ENCODE assay signal across 12 cellular contexts in the genomic region with DNA sequence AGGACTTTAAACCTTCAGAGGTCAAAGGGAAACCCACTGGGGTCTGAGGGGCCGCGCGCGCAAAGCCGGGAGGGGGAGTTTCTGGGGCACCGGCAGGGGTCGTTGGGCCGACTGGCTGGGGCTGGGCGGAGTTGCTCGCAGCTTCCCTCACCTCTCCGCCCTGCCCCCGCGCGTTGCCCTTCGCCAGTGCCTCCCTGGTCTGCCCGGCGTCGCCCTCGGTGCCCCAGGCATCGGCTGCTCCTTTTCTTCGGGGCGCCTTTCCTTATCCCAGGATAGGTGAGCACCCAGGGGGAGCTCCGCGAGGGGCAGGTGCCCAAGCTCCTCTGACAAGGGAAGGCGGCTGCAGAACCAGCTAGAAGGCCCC. TPM values are rescaled to one million over a fixed set of nuclear protein-coding genes. Genes with fewer than 3 reads are reported as not detected.
DNase-seq lines count a peak whose midpoint lies in the region; ATAC-seq and TF ChIP-seq lines count a peak whose summit lies in the region.
"Had no signal": no experiment of that assay in that cellular context is flagged by ENCODE, and none has a peak within 500 bp of the region (broad histone marks: within the 10 kb centered on the region; RNA-seq: fewer than 3 reads in every experiment).

No MANE protein-coding gene starts in this region.

- H4K5ac ChIP-seq in H9 (ENCODE audit: insufficient read length, low read depth, low read length): no peak overlapping the region

- H3K9ac ChIP-seq in H9 (ENCODE audit: extremely low read depth, insufficient read length, low read length): no peak overlapping the region
- no peak overlapping the region for H3K9ac ChIP-seq in colonic mucosa (ENCODE audit: low read depth in 2 of 2, low read length in 2 of 2)
- peak overlapping the region; percentile 53; the same call in 1 of the 2 replicates for H3K9ac ChIP-seq in iPS-20b (ENCODE audit: low read depth, low read length)

- H3K4me1 Mint-ChIP-seq in H9: peaks cover 9 to 19% of the 10 kb centered on the region in 2 experiments

- H3K36me3 ChIP-seq in colonic mucosa (no peaks in the 10 kb centered on the region), iPS-20b (ENCODE audit: insufficient read depth, low read depth, low read length) (no peaks in the 10 kb centered on the region), gastrocnemius medialis (no peaks in the 10 kb centered on the region)
- H3K36me3 ChIP-seq: pancreas had no signal

- ATAC-seq in gastrocnemius medialis: no peak
- ATAC-seq in activated naive CD4-positive, alpha-beta T cell treated with anti-CD3 and anti-CD28 coated beads, Interleukin-2, amount 50 U/mL, for 72 hours: no peak

- no peak overlapping the region for H3K14ac ChIP-seq in H9 (ENCODE audit: insufficient read depth, low read length)

- H3K4me3 ChIP-seq in colonic mucosa: peak overlapping the region; percentile 35
- H3K4me3 ChIP-seq in iPS-20b (ENCODE audit: low read length): peak overlapping the region; percentile 92; the same call in 1 of the 2 replicates
- peak overlapping the region; percentile 45 to 59 (median 51) for H3K4me3 ChIP-seq in gastrocnemius medialis

- peak overlapping the region; percentile 77 to 91 for H3K4me3 Mint-ChIP-seq in H9
- H3K4me3 Mint-ChIP-seq: activated T-helper 1 cell treated with anti-CD3 and anti-CD28 coated beads, Interleukin-12 subunit alpha, Interleukin-12 subunit beta, Interleukin-2, Interleukin-4 antibody, amounts not matched to agents 30 ng/mL and 10 ng/mL and 1 ng/mL, durations not matched to agents 14 hours and 24 hours and 36 hours; IgD-negative memory B cell had no signal

- no CpG with 5 or more reads among the region's 25 CpGs for WGBS in H9 (ENCODE audit: extremely low coverage, insufficient read length, low lambda C conversion rate)

- H3K4me1 ChIP-seq in H9 (ENCODE audit: insufficient read depth, low read length): no peaks in the 10 kb centered on the region
- H3K4me1 ChIP-seq in colonic mucosa: peaks cover 9% of the 10 kb centered on the region
- 0 out of 2 replicates have a peak, but pooled peaks cover 3% of the 10 kb centered on the region for H3K4me1 ChIP-seq in iPS-20b (ENCODE audit: insufficient read depth, low read length)
- no peaks in the 10 kb centered on the region for H3K4me1 ChIP-seq in gastrocnemius medialis

- H2BK5ac ChIP-seq in H9 (ENCODE audit: insufficient read length, low read length): no peak overlapping the region

- no peak overlapping the region for H3K4ac ChIP-seq in H9 (ENCODE audit: low read depth, low read length)

- no peak overlapping the region for H2BK12ac ChIP-seq in H9 (ENCODE audit: insufficient read length, low read depth, low read length)

- H3K9me3 ChIP-seq in H9 (ENCODE audit: control insufficient read depth, low read depth, low read length) (no peaks in the 10 kb centered on the region), colonic mucosa (no peaks in the 10 kb centered on the region), iPS-20b (ENCODE audit: insufficient read depth, low read depth, low read length) (no peaks in the 10 kb centered on the region), gastrocnemius medialis (no peaks in the 10 kb centered on the region)
- H3K9me3 ChIP-seq: pancreas had no signal

- H3K9me3 Mint-ChIP-seq in H9: no peaks in the 10 kb centered on the region
- no peaks in the 10 kb centered on the region for H3K9me3 Mint-ChIP-seq in activated naive CD4-positive, alpha-beta T cell treated with anti-CD3 and anti-CD28 coated beads, Interleukin-2, amount 50 U/mL, for 72 hours
- H3K9me3 Mint-ChIP-seq: activated T-helper 1 cell treated with anti-CD3 and anti-CD28 coated beads, Interleukin-12 subunit alpha, Interleukin-12 subunit beta, Interleukin-2, Interleukin-4 antibody, amounts not matched to agents 30 ng/mL and 10 ng/mL and 1 ng/mL, durations not matched to agents 14 hours and 24 hours and 36 hours had no signal

- TF ChIP-seq CTCF in H9 (conservative IDR thresholded peaks at IDR 0.05): peak; percentile 45; the same call in 1 of the 3 replicates
- TF ChIP-seq CTCF in colonic mucosa (IDR thresholded peaks at IDR 0.05): no peak
- TF ChIP-seq CTCF in gastrocnemius medialis (IDR thresholded peaks at IDR 0.05 in 4 of 5, conservative IDR thresholded peaks at IDR 0.05 in 1 of 5): no peak
- no peak for TF ChIP-seq CTCF in RWPE1 (conservative IDR thresholded peaks at IDR 0.05; ENCODE audit: low read depth)

- no peak for TF ChIP-seq POLR2A in gastrocnemius medialis (IDR thresholded peaks at IDR 0.05)

- no peak overlapping the region for H4K8ac ChIP-seq in H9 (replicated peaks; ENCODE audit: insufficient read length, low read depth, low read length)

- no peak overlapping the region for H3K56ac ChIP-seq in H9 (ENCODE audit: insufficient read length, low read depth, low read length)

- in situ Hi-C loops in gastrocnemius medialis (cut with MboI; ENCODE audit: low sequenced_read_pairs in 4 of 4): loop anchor here in 2 of 4 donors (10.0 to 25.0 kb wide), 2 partner anchors 54 to 201 kb away; no protein-coding TSS in a partner anchor

- H4K20me1 ChIP-seq in H9 (ENCODE audit: control insufficient read depth, insufficient read depth, insufficient read length): peaks cover 3% of the 10 kb centered on the region

- H3K36me3 Mint-ChIP-seq in H9 (ENCODE audit: insufficient read depth in 1 of 3, low read depth in 3 of 3): no peaks in the 10 kb centered on the region
- H3K36me3 Mint-ChIP-seq in activated naive CD4-positive, alpha-beta T cell treated with anti-CD3 and anti-CD28 coated beads, Interleukin-2, amount 50 U/mL, for 72 hours: no peaks in the 10 kb centered on the region
- H3K36me3 Mint-ChIP-seq: IgD-negative memory B cell had no signal

- H3K79me2 ChIP-seq in H9 (ENCODE audit: insufficient read depth, low read length): no peaks in the 10 kb centered on the region

- H3K23me2 ChIP-seq in H9 (ENCODE audit: insufficient read length, low read depth, low read length, poor library complexity, severe bottlenecking): peaks cover 11% of the 10 kb centered on the region

- DNase-seq in H9: peak; percentile 77
- DNase-seq in colonic mucosa: no peak
- no peak for DNase-seq in gastrocnemius medialis
- DNase-seq in RWPE1 (ENCODE audit: low spot score): no peak
- no peak for DNase-seq in activated naive CD4-positive, alpha-beta T cell treated with anti-CD3 and anti-CD28 coated beads, Interleukin-2, amount 50 U/mL, for 72 hours (ENCODE audit: low spot score in 2 of 2)
- no peak for DNase-seq in ureter (ENCODE audit: low spot score)
- no peak for DNase-seq in central memory CD4-positive, alpha-beta T cell
- DNase-seq: activated CD4-positive, CD25-positive, alpha-beta regulatory T cell treated with anti-CD3 and anti-CD28 coated beads, Interleukin-2, amount 50 U/mL, for 72 hours had no signal

- H3K27me3 ChIP-seq in H9 (ENCODE audit: insufficient read depth, low read length) (peaks cover 18% of the 10 kb centered on the region; the same call in 1 of the 2 replicates), colonic mucosa (peaks cover 16% of the 10 kb centered on the region), iPS-20b (ENCODE audit: insufficient read depth, low read length) (peaks cover 71% of the 10 kb centered on the region), gastrocnemius medialis (peaks cover 0 to 13% (median 5%) of the 10 kb centered on the region in 3 donors)
- H3K27me3 ChIP-seq: pancreas had no signal

- peaks cover 86% of the 10 kb centered on the region for H3K27me3 Mint-ChIP-seq in H9 (ENCODE audit: low read depth)

- H3K23ac ChIP-seq in H9 (ENCODE audit: insufficient read length, low read depth, low read length): no peak overlapping the region

- peak overlapping the region; percentile 78 for H3K4me2 ChIP-seq in H9 (ENCODE audit: insufficient read depth, insufficient read length, low read length)

- H2BK15ac ChIP-seq in H9 (ENCODE audit: low read depth, low read length): no peak overlapping the region

- intact Hi-C loops in colonic mucosa (cut with DNase I): no loop called here
- intact Hi-C loops in gastrocnemius medialis (cut with DNase I; ENCODE audit: low total_unique reads): loop anchor here (10.0 kb wide), 2 partner anchors 96 to 204 kb away; no protein-coding TSS in a partner anchor

- POLR2A ChIA-PET in RWPE1 (lab: Yijun Ruan, JAX; ENCODE audit: low non-redundant PET): no interaction called here

- H2BK120ac ChIP-seq in H9 (ENCODE audit: low read depth, low read length, poor library complexity, severe bottlenecking): no peak overlapping the region

- H4K91ac ChIP-seq in H9 (ENCODE audit: insufficient read length, low read depth, low read length): no peak overlapping the region

- H2BK20ac ChIP-seq in H9 (ENCODE audit: low read depth, low read length, poor library complexity, severe bottlenecking): no peak overlapping the region

- no peaks in the 10 kb centered on the region for H3K79me1 ChIP-seq in H9 (ENCODE audit: insufficient read depth, low read depth, low read length, poor library complexity, severe bottlenecking)

- H3K18ac ChIP-seq in H9 (ENCODE audit: insufficient read length, low read depth, low read length): no peak overlapping the region

- H3K27ac ChIP-seq in H9 (ENCODE audit: insufficient read length, low read depth, low read length) (no peak overlapping the region), colonic mucosa (no peak overlapping the region), iPS-20b (ENCODE audit: low read length) (no peak overlapping the region), gastrocnemius medialis (peak overlapping the region in 2 of 4 donors; percentile 52 to 60), RWPE1 (no peak overlapping the region)
- H3K27ac ChIP-seq: pancreas had no signal

- no peak overlapping the region for H3K27ac Mint-ChIP-seq in H9
- H3K27ac Mint-ChIP-seq in activated naive CD4-positive, alpha-beta T cell treated with anti-CD3 and anti-CD28 coated beads, Interleukin-2, amount 50 U/mL, for 72 hours: no peak overlapping the region
- H3K27ac Mint-ChIP-seq: activated T-helper 1 cell treated with anti-CD3 and anti-CD28 coated beads, Interleukin-12 subunit alpha, Interleukin-12 subunit beta, Interleukin-2, Interleukin-4 antibody, amounts not matched to agents 30 ng/mL and 10 ng/mL and 1 ng/mL, durations not matched to agents 14 hours and 24 hours and 36 hours; IgD-negative memory B cell had no signal

- H2AK5ac ChIP-seq in H9 (ENCODE audit: insufficient read length, low read length): no peak overlapping the region

- CTCF ChIA-PET in RWPE1 (lab: Yijun Ruan, JAX): interaction anchor here (1.0 to 2.2 kb wide), 2 partner anchors 201 to 258 kb away, joined by 3 to 10 read pairs; no protein-coding TSS in a partner anchor

- H2AFZ ChIP-seq in H9 (ENCODE audit: low read length): no peak overlapping the region

- H3T11ph ChIP-seq in H9 (ENCODE audit: low read length): no peak overlapping the region

RNA-seq across cellular contexts. Expression of a gene that starts 0.4 kb away (rescaled TPM):
- 0.22 TPM in 1 of 2 replicates, not detected in the other for total RNA-seq in H9 (2021)
- total RNA-seq in colonic mucosa: under 1 TPM in 1 of 2 donors, not detected in 1; 0.64 TPM
- under 1 TPM in 1 of 4 donors, not detected in 3; 0.78 TPM for total RNA-seq in gastrocnemius medialis
- total RNA-seq in activated naive CD4-positive, alpha-beta T cell treated with anti-CD3 and anti-CD28 coated beads, Interleukin-2, amount 50 U/mL, for 72 hours: not detected
- 3.6 TPM for total RNA-seq in ureter
- total RNA-seq: activated T-helper 1 cell treated with anti-CD3 and anti-CD28 coated beads, Interleukin-12 subunit alpha, Interleukin-12 subunit beta, Interleukin-2, Interleukin-4 antibody, amounts not matched to agents 30 ng/mL and 10 ng/mL and 1 ng/mL, durations not matched to agents 14 hours and 24 hours and 36 hours had no signal

Comparison
In these comparisons a context has a peak if more than half of its experiments do, and no peak if none do; other contexts are left out.
1. H3K4me3 ChIP-seq: peak in every context shown above with its lines; median percentile 92 in iPS-20b; 51 in gastrocnemius medialis; 35 in colonic mucosa.